Comparison of ENCODE assay signal across 12 cellular contexts in genomic region chr2:38038682-38039081, GRCh38. TPM values are rescaled to one million over a fixed set of nuclear protein-coding genes. Genes with fewer than 3 reads are reported as not detected.
DNase-seq lines count a peak whose midpoint lies in the region; ATAC-seq and TF ChIP-seq lines count a peak whose summit lies in the region.
"Had no signal": no experiment of that assay in that cellular context is flagged by ENCODE, and none has a peak within 500 bp of the region (broad histone marks: within the 10 kb centered on the region; RNA-seq: fewer than 3 reads in every experiment).

No MANE protein-coding gene starts in this region.

- H3K27ac Mint-ChIP-seq in activated CD8-positive, alpha-beta memory T cell treated with anti-CD3 and anti-CD28 coated beads, Interleukin-2, amount 10 ng/mL, durations not matched to agents 7 days and 5 days = no peak overlapping the region
- H3K27ac Mint-ChIP-seq: progenitor cell of endocrine pancreas had no signal

- H3K27me3 Mint-ChIP-seq in activated CD8-positive, alpha-beta memory T cell treated with anti-CD3 and anti-CD28 coated beads, Interleukin-2, amount 10 ng/mL, durations not matched to agents 7 days and 5 days = peaks cover 59% of the 10 kb centered on the region

- CTCF ChIA-PET in activated CD8-positive, alpha-beta memory T cell treated with anti-CD3 and anti-CD28 coated beads, Interleukin-2, amount 10 ng/mL, durations not matched to agents 7 days and 5 days (lab: Charles Lee) = interaction anchor here (1.8 kb wide), 1 partner anchor 23 kb away, joined by 3 read pairs; no protein-coding TSS in a partner anchor

- peaks cover 9% of the 10 kb centered on the region for H3K4me1 Mint-ChIP-seq in activated CD8-positive, alpha-beta memory T cell treated with anti-CD3 and anti-CD28 coated beads, Interleukin-2, amount 10 ng/mL, durations not matched to agents 7 days and 5 days

- DNase-seq in activated CD8-positive, alpha-beta memory T cell treated with anti-CD3 and anti-CD28 coated beads, Interleukin-2, amount 10 ng/mL, durations not matched to agents 7 days and 5 days = no peak
- DNase-seq in activated CD8-positive, alpha-beta memory T cell treated with anti-CD3 and anti-CD28 coated beads, Interleukin-2, amount 50 U/mL, for 4 hours = no peak
- no peak for DNase-seq in left lung
- DNase-seq in testis = no peak
- no peak for DNase-seq in HUDEP-2 (lab: John Stamatoyannopoulos, UW; ENCODE audit: unreplicated experiment in 76 of 76)
- no peak for DNase-seq in SKM-1 treated with dmso at 0.1 percent for 144 hours (lab: John Stamatoyannopoulos, UW; ENCODE audit: unreplicated experiment)
- DNase-seq: colonic mucosa, NCI-H446 had no signal

- peaks cover 0 to 3% of the 10 kb centered on the region in 2 donors for H3K9me3 ChIP-seq in left lung
- H3K9me3 ChIP-seq in testis = no peaks in the 10 kb centered on the region
- H3K9me3 ChIP-seq: colonic mucosa had no signal

- H3K27ac ChIP-seq in angular gyrus (ENCODE audit: low read depth, low read length) (peak overlapping the region; percentile 43), left lung (peak overlapping the region; percentile 42 to 58), testis (peak overlapping the region; percentile 61 to 74)
- H3K27ac ChIP-seq: colonic mucosa, KMS-11 had no signal

- H3K9me3 Mint-ChIP-seq in activated CD8-positive, alpha-beta memory T cell treated with anti-CD3 and anti-CD28 coated beads, Interleukin-2, amount 10 ng/mL, durations not matched to agents 7 days and 5 days (ENCODE audit: low read depth) = no peaks in the 10 kb centered on the region

- no peaks in the 10 kb centered on the region for H3K36me3 ChIP-seq in left lung
- no peaks in the 10 kb centered on the region for H3K36me3 ChIP-seq in testis (ENCODE audit: low read depth, missing control alignments)
- H3K36me3 ChIP-seq: colonic mucosa had no signal

- no peak for TF ChIP-seq POLR2A in testis (IDR thresholded peaks at IDR 0.05)

- peak overlapping the region; percentile 56 for H3K4me3 Mint-ChIP-seq in activated CD8-positive, alpha-beta memory T cell treated with anti-CD3 and anti-CD28 coated beads, Interleukin-2, amount 10 ng/mL, durations not matched to agents 7 days and 5 days

- WGBS in testis, 2 donors = 40 to 44% methylated on average over 3 to 5 of the region's 5 CpGs

- H3K4me1 ChIP-seq in left lung (peaks cover 0 to 6% of the 10 kb centered on the region in 2 donors), testis (peaks cover 4% of the 10 kb centered on the region)
- H3K4me1 ChIP-seq: colonic mucosa had no signal

- TF ChIP-seq CTCF in left lung (IDR thresholded peaks at IDR 0.05) (no peak), testis (IDR thresholded peaks at IDR 0.05) (no peak)

- H3K27me3 ChIP-seq in left lung (peaks cover 7 to 41% of the 10 kb centered on the region in 2 donors), testis (no peaks in the 10 kb centered on the region)
- H3K27me3 ChIP-seq: colonic mucosa had no signal

- H3K36me3 Mint-ChIP-seq in activated CD8-positive, alpha-beta memory T cell treated with anti-CD3 and anti-CD28 coated beads, Interleukin-2, amount 10 ng/mL, durations not matched to agents 7 days and 5 days = no peaks in the 10 kb centered on the region

- intact Hi-C loops in left lung (cut with DNase I) = no loop called here
- intact Hi-C loops in testis (cut with DNase I; ENCODE audit: low total_unique reads) = no loop called here

- H3K4me3 ChIP-seq in left lung = peak overlapping the region in 1 of 2 donors; percentile 17
- H3K4me3 ChIP-seq in testis = peak overlapping the region; percentile 36 to 37
- H3K4me3 ChIP-seq: colonic mucosa had no signal

- ATAC-seq in activated CD8-positive, alpha-beta memory T cell treated with anti-CD3 and anti-CD28 coated beads, Interleukin-2, amount 10 ng/mL, durations not matched to agents 7 days and 5 days = no peak
- ATAC-seq in left lung = no peak
- ATAC-seq in GM18870 (IDR thresholded peaks at IDR 0.05; ENCODE audit: unreplicated experiment) = no peak

RNA-seq across cellular contexts. Expression of gene CYP1B1, which starts 37.3 kb away (rescaled TPM):
- total RNA-seq in activated CD8-positive, alpha-beta memory T cell treated with anti-CD3 and anti-CD28 coated beads, Interleukin-2, amount 10 ng/mL, durations not matched to agents 7 days and 5 days = 10 to 100 TPM in 1 of 2 experiments, 1 to 10 TPM in 1; 4.2 to 16.0 TPM
- total RNA-seq in left lung (100 to 1,000 TPM in 1 of 2 donors, 10 to 100 TPM in 1; 30.3 to 155 TPM), testis (10 to 100 TPM; 14.3 to 36.9 TPM)
- polyA plus RNA-seq in testis (ENCODE audit: insufficient read depth, low read depth, low replicate concordance) = 18.5 TPM
